ENCODE assay signal across 10 cellular contexts in genomic region chr9:34961574-34962480, GRCh38. TPM values are rescaled to one million over a fixed set of nuclear protein-coding genes. Genes with fewer than 3 reads are reported as not detected.
DNase-seq lines count a peak whose midpoint lies in the region; ATAC-seq, FAIRE-seq and TF ChIP-seq lines count a peak whose summit lies in the region.
"Had no signal": no experiment of that assay in that cellular context is flagged by ENCODE, and none has a peak within 500 bp of the region (broad histone marks: within the 10 kb centered on the region; RNA-seq: fewer than 3 reads in every experiment).

No MANE protein-coding gene starts in this region.

- no peak overlapping the region for H3K27ac ChIP-seq in AG04450 (ENCODE audit: low read depth, low read length)
- H3K27ac ChIP-seq in hepatocyte: no peak overlapping the region
- no peak overlapping the region for H3K27ac ChIP-seq in PC-9
- no peak overlapping the region for H3K27ac ChIP-seq in gastrocnemius medialis
- H3K27ac ChIP-seq: psoas muscle had no signal

- intact Hi-C loops in PC-9 (cut with micrococcal nuclease; ENCODE audit: unreplicated experiment): no loop called here
- intact Hi-C loops in gastrocnemius medialis (cut with DNase I; ENCODE audit: low total_unique reads): no loop called here

- no peaks in the 10 kb centered on the region for H3K79me2 ChIP-seq in hepatocyte
- no peaks in the 10 kb centered on the region for H3K79me2 ChIP-seq in PC-9 (ENCODE audit: low read depth)

- WGBS in hepatocyte (ENCODE audit: low lambda C conversion rate, missing lambda C conversion rate): 41% methylated on average over 5 of the region's 5 CpGs

- no peaks in the 10 kb centered on the region for H3K36me3 ChIP-seq in hepatocyte (replicated peaks; ENCODE audit: insufficient read depth, low read depth)
- no peaks in the 10 kb centered on the region for H3K36me3 ChIP-seq in PC-9 (ENCODE audit: low read depth)
- H3K36me3 ChIP-seq in gastrocnemius medialis: no peaks in the 10 kb centered on the region

- peak; percentile 32 for DNase-seq in AG04450 (ENCODE audit: low read depth, low spot score)
- DNase-seq in GM12892 (ENCODE audit: insufficient read length): no peak
- peak; percentile 62 for DNase-seq in hepatocyte (ENCODE audit: low spot score)
- DNase-seq in PC-9: no peak
- DNase-seq in gastrocnemius medialis: no peak
- DNase-seq: DMS79, psoas muscle had no signal

- TF ChIP-seq POLR2A in GM12892 (IDR thresholded peaks at IDR 0.05; ENCODE audit: low read depth, low read length) (no peak), gastrocnemius medialis (IDR thresholded peaks at IDR 0.05) (no peak)

- POLR2A ChIA-PET in AG04450 (lab: Yijun Ruan, JAX) (interaction anchor here (0.9 to 1.0 kb wide), 2 partner anchors 10 to 28 kb away, joined by 3 read pairs; partner anchors contain the start of gene DNAJB5), PC-9 (lab: Charles Lee; ENCODE audit: unreplicated experiment) (no interaction called here)

- H3K27ac Mint-ChIP-seq in activated T-helper 17 cell treated with anti-CD3 and anti-CD28 coated beads, Interleukin-2, amount 50 U/mL, for 72 hours: peak overlapping the region; percentile 58

- H3K9me3 Mint-ChIP-seq in activated T-helper 17 cell treated with anti-CD3 and anti-CD28 coated beads, Interleukin-2, amount 50 U/mL, for 72 hours: no peaks in the 10 kb centered on the region

- H2AFZ ChIP-seq in hepatocyte (no peak overlapping the region), PC-9 (no peak overlapping the region)

- in situ Hi-C loops in gastrocnemius medialis (cut with MboI; ENCODE audit: low sequenced_read_pairs in 4 of 4): no loop called here

- BruUV-seq in PC-9 (replicated peaks; lab: Mats Ljungman, UMichigan): no TSS peak

- H3K4me2 ChIP-seq in hepatocyte: no peak overlapping the region
- H3K4me2 ChIP-seq in PC-9: no peak overlapping the region

- peak overlapping the region; percentile 25 for H3K4me3 Mint-ChIP-seq in activated T-helper 17 cell treated with anti-CD3 and anti-CD28 coated beads, Interleukin-2, amount 50 U/mL, for 72 hours

- H3K9me3 ChIP-seq in AG04450 (ENCODE audit: control insufficient read depth, insufficient read depth, low read length): no peaks in the 10 kb centered on the region; the same call in 1 of the 2 replicates
- no peaks in the 10 kb centered on the region for H3K9me3 ChIP-seq in hepatocyte (ENCODE audit: low read depth)
- H3K9me3 ChIP-seq in PC-9 (ENCODE audit: insufficient read depth, low read depth): no peaks in the 10 kb centered on the region
- no peaks in the 10 kb centered on the region for H3K9me3 ChIP-seq in gastrocnemius medialis
- H3K9me3 ChIP-seq: psoas muscle had no signal

- H3K36me3 Mint-ChIP-seq in activated T-helper 17 cell treated with anti-CD3 and anti-CD28 coated beads, Interleukin-2, amount 50 U/mL, for 72 hours (ENCODE audit: low read depth): no peaks in the 10 kb centered on the region

- CTCF ChIA-PET in AG04450 (lab: Charles Lee) (interaction anchor here (0.6 to 1.5 kb wide), 2 partner anchors 28 to 62 kb away, joined by 3 to 4 read pairs; partner anchors contain the start of gene DNAJB5), PC-9 (lab: Charles Lee) (no interaction called here)

- H3K4me3 ChIP-seq in AG04450 (ENCODE audit: low read depth, low read length): no peak overlapping the region
- H3K4me3 ChIP-seq in hepatocyte: no peak overlapping the region
- H3K4me3 ChIP-seq in PC-9: no peak overlapping the region
- H3K4me3 ChIP-seq in gastrocnemius medialis: no peak overlapping the region
- H3K4me3 ChIP-seq: psoas muscle had no signal

- H3K4me1 Mint-ChIP-seq in activated T-helper 17 cell treated with anti-CD3 and anti-CD28 coated beads, Interleukin-2, amount 50 U/mL, for 72 hours: peaks cover 19% of the 10 kb centered on the region

- H3K4me1 ChIP-seq in hepatocyte (ENCODE audit: insufficient read depth) (no peaks in the 10 kb centered on the region), PC-9 (replicated peaks; ENCODE audit: insufficient read depth) (no peaks in the 10 kb centered on the region), gastrocnemius medialis (no peaks in the 10 kb centered on the region)
- H3K4me1 ChIP-seq: psoas muscle had no signal

- FAIRE-seq in GM12892 (lab: Jason Lieb, UNC): peak; percentile 14

- H3K9me2 ChIP-seq in hepatocyte (replicated peaks; ENCODE audit: insufficient read depth): no peaks in the 10 kb centered on the region
- no peaks in the 10 kb centered on the region for H3K9me2 ChIP-seq in PC-9 (ENCODE audit: insufficient read depth)

- no peaks in the 10 kb centered on the region for H3F3A ChIP-seq in PC-9 (ENCODE audit: insufficient read depth, low read depth)

- H4K20me1 ChIP-seq in hepatocyte (ENCODE audit: insufficient read depth, poor library complexity, severe bottlenecking) (no peaks in the 10 kb centered on the region), PC-9 (ENCODE audit: insufficient read depth) (no peaks in the 10 kb centered on the region)

- peaks cover 74% of the 10 kb centered on the region for H3K27me3 ChIP-seq in AG04450 (ENCODE audit: control insufficient read depth, insufficient read depth, low read length)
- peaks cover 68% of the 10 kb centered on the region for H3K27me3 ChIP-seq in hepatocyte
- 0 out of 2 replicates have a peak, but pooled peaks cover 4% of the 10 kb centered on the region for H3K27me3 ChIP-seq in PC-9 (ENCODE audit: insufficient read depth, low read depth)
- peaks cover 31 to 45% (median 40%) of the 10 kb centered on the region in 3 donors for H3K27me3 ChIP-seq in gastrocnemius medialis

- TF ChIP-seq CTCF in AG04450 (IDR thresholded peaks at IDR 0.05; ENCODE audit: low read depth, low read length) (no peak), hepatocyte (IDR thresholded peaks at IDR 0.05; ENCODE audit: poor library complexity) (no peak), PC-9 (conservative IDR thresholded peaks at IDR 0.05) (no peak), gastrocnemius medialis (IDR thresholded peaks at IDR 0.05 in 4 of 5, conservative IDR thresholded peaks at IDR 0.05 in 1 of 5) (no peak)

- ATAC-seq in activated T-helper 17 cell treated with anti-CD3 and anti-CD28 coated beads, Interleukin-2, amount 50 U/mL, for 72 hours (replicated peaks): peak; percentile 90
- ATAC-seq in gastrocnemius medialis: no peak
- no peak for ATAC-seq in SK-N-SH treated with all-trans-retinoic acid at 6 μM for 48 hours
- ATAC-seq in HG02571 (IDR thresholded peaks at IDR 0.05; ENCODE audit: unreplicated experiment): no peak
- ATAC-seq: psoas muscle had no signal

- peaks cover 62% of the 10 kb centered on the region for H3K27me3 Mint-ChIP-seq in activated T-helper 17 cell treated with anti-CD3 and anti-CD28 coated beads, Interleukin-2, amount 50 U/mL, for 72 hours

TF ChIP-seq in SK-N-SH treated with all-trans-retinoic acid at 6 μM for 48 hours, 23 proteins besides CTCF, POLR2A, EP300 and RAD21 (continues in another document):
- TF ChIP-seq ZNF565 (CRISPR knock-in tag; conservative IDR thresholded peaks at IDR 0.05; ENCODE audit: low read depth) (no peak), ZNF70 (CRISPR knock-in tag; IDR thresholded peaks at IDR 0.05) (no peak), ZFP30 (CRISPR knock-in tag; IDR thresholded peaks at IDR 0.05) (no peak), GLIS3 (CRISPR knock-in tag; IDR thresholded peaks at IDR 0.05) (no peak), ISL1 (CRISPR knock-in tag; IDR thresholded peaks at IDR 0.05) (no peak), CREB5 (CRISPR knock-in tag; IDR thresholded peaks at IDR 0.05; ENCODE audit: low read depth) (no peak), RARB (CRISPR knock-in tag; IDR thresholded peaks at IDR 0.05) (no peak)
- TF ChIP-seq, protein P1, sequence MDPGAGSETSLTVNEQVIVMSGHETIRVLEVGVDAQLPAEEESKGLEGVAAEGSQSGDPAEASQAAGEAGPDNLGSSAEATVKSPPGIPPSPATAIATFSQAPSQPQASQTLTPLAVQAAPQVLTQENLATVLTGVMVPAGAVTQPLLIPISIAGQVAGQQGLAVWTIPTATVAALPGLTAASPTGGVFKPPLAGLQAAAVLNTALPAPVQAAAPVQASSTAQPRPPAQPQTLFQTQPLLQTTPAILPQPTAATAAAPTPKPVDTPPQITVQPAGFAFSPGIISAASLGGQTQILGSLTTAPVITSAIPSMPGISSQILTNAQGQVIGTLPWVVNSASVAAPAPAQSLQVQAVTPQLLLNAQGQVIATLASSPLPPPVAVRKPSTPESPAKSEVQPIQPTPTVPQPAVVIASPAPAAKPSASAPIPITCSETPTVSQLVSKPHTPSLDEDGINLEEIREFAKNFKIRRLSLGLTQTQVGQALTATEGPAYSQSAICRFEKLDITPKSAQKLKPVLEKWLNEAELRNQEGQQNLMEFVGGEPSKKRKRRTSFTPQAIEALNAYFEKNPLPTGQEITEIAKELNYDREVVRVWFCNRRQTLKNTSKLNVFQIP (CRISPR knock-in tag; IDR thresholded peaks at IDR 0.05; ENCODE audit: borderline replicate concordance, low read depth): no peak

RNA-seq across cellular contexts. Expression of gene PHF24, which starts 3.7 kb away (rescaled TPM):
- polyA plus RNA-seq in AG04450 (2011; rRNA removed) (not detected in 2 replicates), hepatocyte (0.06 and 0.11 TPM in 2 replicates)
- polyA minus RNA-seq in AG04450 (2011; rRNA and poly(A)+ RNA removed): not detected in 2 replicates
- 0.47 TPM for polyA plus RNA-seq in GM12892 (2012; ENCODE audit: missing spikeins)
- total RNA-seq in activated T-helper 17 cell treated with anti-CD3 and anti-CD28 coated beads, Interleukin-2, amount 50 U/mL, for 72 hours: under 1 TPM in 1 of 2 donors, not detected in 1; 0.16 TPM
- total RNA-seq in hepatocyte (0.08 and 0.67 TPM in 2 replicates), PC-9 (2021) (not detected in 2 replicates), gastrocnemius medialis (under 1 TPM in 1 of 4 donors, not detected in 3; 0.04 TPM)

RNA-seq across cellular contexts. Expression of gene DNAJB5, which starts 27.7 kb away (rescaled TPM):
- 5.1 and 9.5 TPM in 2 replicates for polyA plus RNA-seq in AG04450 (2011; rRNA removed)
- polyA minus RNA-seq in AG04450 (2011; rRNA and poly(A)+ RNA removed): 5.2 and 6.5 TPM in 2 replicates
- polyA plus RNA-seq in GM12892 (2012; ENCODE audit: missing spikeins): 11.9 TPM
- total RNA-seq in activated T-helper 17 cell treated with anti-CD3 and anti-CD28 coated beads, Interleukin-2, amount 50 U/mL, for 72 hours: 10 to 100 TPM in 1 of 2 donors, 1 to 10 TPM in 1; 4.4 to 10.7 TPM
- 7.6 and 8.2 TPM in 2 replicates for total RNA-seq in hepatocyte
- polyA plus RNA-seq in hepatocyte: 6.0 and 7.0 TPM in 2 replicates
- total RNA-seq in PC-9 (2021): 0.79 and 0.98 TPM in 2 replicates
- 100 to 1,000 TPM in 3 of 4 donors, 10 to 100 TPM in 1; 75.3 to 187 (median 128) TPM for total RNA-seq in gastrocnemius medialis

Comparison
In these comparisons a context has a peak if more than half of its experiments do, and no peak if none do; other contexts are left out.
1. DNase-seq: peak in AG04450 (single experiment) and hepatocyte (single experiment); none in GM12892 (single experiment), PC-9 (0 of 2) and gastrocnemius medialis (0 of 2).